Comparison of ENCODE assay signal across 30 cellular contexts in the genomic region with DNA sequence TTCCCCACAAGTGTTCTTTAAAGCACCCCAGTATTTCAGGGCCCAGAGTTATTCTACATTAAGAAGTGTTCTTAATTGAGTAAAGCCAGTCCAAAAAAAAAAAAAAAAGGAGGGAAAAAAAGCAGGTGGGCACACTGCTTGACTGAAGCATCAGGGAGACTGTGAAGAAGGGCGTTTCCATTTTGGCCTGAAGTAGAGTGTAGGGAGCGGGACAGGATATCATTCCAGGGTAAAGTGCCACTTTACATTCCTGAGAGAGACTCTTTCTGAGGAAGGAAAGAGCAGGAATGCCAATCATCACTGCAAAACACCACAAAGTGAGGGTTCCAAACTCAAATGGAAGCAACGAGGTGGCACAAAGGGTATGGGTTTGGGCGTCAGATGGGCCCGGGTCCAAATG. TPM values are rescaled to one million over a fixed set of nuclear protein-coding genes. Genes with fewer than 3 reads are reported as not detected.
"Had no signal": no experiment of that assay in that cellular context is flagged by ENCODE, and none has a peak within 500 bp of the region (broad histone marks: within the 10 kb centered on the region; RNA-seq: fewer than 3 reads in every experiment).

No MANE protein-coding gene starts in this region.

- H3K9me3 ChIP-seq: adrenal gland, body of pancreas, esophagus muscularis mucosa, gastroesophageal sphincter had no signal

- H3K9me3 Mint-ChIP-seq: activated CD8-positive, alpha-beta T cell treated with anti-CD3 and anti-CD28 coated beads for 36 hours; activated naive CD4-positive, alpha-beta T cell treated with anti-CD3 and anti-CD28 coated beads for 36 hours; activated naive CD4-positive, alpha-beta T cell treated with anti-CD3 and anti-CD28 coated beads, Interleukin-2, amount 50 U/mL, for 24 hours; activated naive CD8-positive, alpha-beta T cell treated with anti-CD3 and anti-CD28 coated beads for 36 hours; activated naive CD8-positive, alpha-beta T cell treated with anti-CD3 and anti-CD28 coated beads, Interleukin-2, amount 50 U/mL, for 24 hours; activated T-helper 1 cell treated with anti-CD3 and anti-CD28 coated beads, Interleukin-12 subunit alpha, Interleukin-12 subunit beta, Interleukin-2, Interleukin-4 antibody, amounts not matched to agents 30 ng/mL and 10 ng/mL and 1 ng/mL, durations not matched to agents 14 hours and 24 hours and 36 hours; activated T-helper 2 cell treated with anti-CD3 and anti-CD28 coated beads, Interferon-gamma antibody, Interleukin-2, Interleukin-4, amounts not matched to agents 10 μg/mL and 5 μg/mL and 100 μg/mL, durations not matched to agents 14 hours and 24 hours and 36 hours; effector memory CD8-positive, alpha-beta T cell had no signal

- H3K4me3 ChIP-seq: adrenal gland, body of pancreas, esophagus muscularis mucosa, gastroesophageal sphincter had no signal

- DNase-seq: activated CD4-positive, alpha-beta T cell treated with anti-CD3 and anti-CD28 coated beads for 48 hours; activated CD4-positive, alpha-beta T cell treated with anti-CD3 and anti-CD28 coated beads, Interleukin-2, amount 50 U/mL, for 1 hour; activated CD4-positive, alpha-beta T cell treated with anti-CD3 and anti-CD28 coated beads, Interleukin-2, amount 50 U/mL, for 48 hours; activated CD8-positive, alpha-beta memory T cell treated with anti-CD3 and anti-CD28 coated beads for 24 hours; activated CD8-positive, alpha-beta T cell treated with anti-CD3 and anti-CD28 coated beads for 36 hours; activated effector memory CD4-positive, alpha-beta T cell treated with anti-CD3 and anti-CD28 coated beads, Interleukin-2, amount 50 U/mL, for 16 hours; activated naive CD4-positive, alpha-beta T cell treated with anti-CD3 and anti-CD28 coated beads for 36 hours; activated naive CD8-positive, alpha-beta T cell treated with anti-CD3 and anti-CD28 coated beads for 36 hours; activated naive CD8-positive, alpha-beta T cell treated with anti-CD3 and anti-CD28 coated beads, Interleukin-2, amount 50 U/mL, for 24 hours; activated T-cell treated with anti-CD3 and anti-CD28 coated beads, Interleukin-2, amount 50 U/mL, for 48 hours; adrenal gland; amygdala; aorta; body of pancreas; caudate nucleus; cortex of kidney; dermis blood vessel endothelial cell; effector CD4-positive, alpha-beta T cell; effector memory CD8-positive, alpha-beta T cell; erythroblast; foreskin melanocyte; T-helper 1 cell; T-helper 2 cell had no signal

- H3K27ac ChIP-seq: adrenal gland, body of pancreas, esophagus muscularis mucosa, gastroesophageal sphincter had no signal

- H3K4me1 ChIP-seq: body of pancreas had no signal

- H3K27ac Mint-ChIP-seq: activated CD8-positive, alpha-beta T cell treated with anti-CD3 and anti-CD28 coated beads for 36 hours; activated naive CD4-positive, alpha-beta T cell treated with anti-CD3 and anti-CD28 coated beads for 36 hours; activated naive CD4-positive, alpha-beta T cell treated with anti-CD3 and anti-CD28 coated beads, Interleukin-2, amount 50 U/mL, for 24 hours; activated naive CD8-positive, alpha-beta T cell treated with anti-CD3 and anti-CD28 coated beads for 36 hours; activated naive CD8-positive, alpha-beta T cell treated with anti-CD3 and anti-CD28 coated beads, Interleukin-2, amount 50 U/mL, for 24 hours; activated T-helper 1 cell treated with anti-CD3 and anti-CD28 coated beads, Interleukin-12 subunit alpha, Interleukin-12 subunit beta, Interleukin-2, Interleukin-4 antibody, amounts not matched to agents 30 ng/mL and 10 ng/mL and 1 ng/mL, durations not matched to agents 14 hours and 24 hours and 36 hours; activated T-helper 2 cell treated with anti-CD3 and anti-CD28 coated beads, Interferon-gamma antibody, Interleukin-2, Interleukin-4, amounts not matched to agents 10 μg/mL and 5 μg/mL and 100 μg/mL, durations not matched to agents 14 hours and 24 hours and 36 hours; WTC11 had no signal

- H3K27me3 ChIP-seq: adrenal gland, body of pancreas, esophagus muscularis mucosa, gastroesophageal sphincter had no signal

- H3K36me3 Mint-ChIP-seq: activated naive CD4-positive, alpha-beta T cell treated with anti-CD3 and anti-CD28 coated beads, Interleukin-2, amount 50 U/mL, for 24 hours; activated naive CD8-positive, alpha-beta T cell treated with anti-CD3 and anti-CD28 coated beads for 36 hours had no signal

- ATAC-seq: activated CD4-positive, CD25-positive, alpha-beta regulatory T cell treated with anti-CD3 and anti-CD28 coated beads, Interleukin-2, amount 50 U/mL, for 24 hours; activated CD8-positive, alpha-beta T cell treated with anti-CD3 and anti-CD28 coated beads for 36 hours; activated naive CD8-positive, alpha-beta T cell treated with anti-CD3 and anti-CD28 coated beads, Interleukin-2, amount 50 U/mL, for 24 hours; body of pancreas; effector memory CD8-positive, alpha-beta T cell; gastroesophageal sphincter; WTC11 had no signal

- H3K4me1 Mint-ChIP-seq: activated naive CD4-positive, alpha-beta T cell treated with anti-CD3 and anti-CD28 coated beads, Interleukin-2, amount 50 U/mL, for 24 hours; activated naive CD8-positive, alpha-beta T cell treated with anti-CD3 and anti-CD28 coated beads for 36 hours; activated naive CD8-positive, alpha-beta T cell treated with anti-CD3 and anti-CD28 coated beads, Interleukin-2, amount 50 U/mL, for 24 hours had no signal

- H3K4me3 Mint-ChIP-seq: activated CD8-positive, alpha-beta T cell treated with anti-CD3 and anti-CD28 coated beads for 36 hours; activated naive CD4-positive, alpha-beta T cell treated with anti-CD3 and anti-CD28 coated beads for 36 hours; activated naive CD4-positive, alpha-beta T cell treated with anti-CD3 and anti-CD28 coated beads, Interleukin-2, amount 50 U/mL, for 24 hours; activated naive CD8-positive, alpha-beta T cell treated with anti-CD3 and anti-CD28 coated beads for 36 hours; activated naive CD8-positive, alpha-beta T cell treated with anti-CD3 and anti-CD28 coated beads, Interleukin-2, amount 50 U/mL, for 24 hours; activated T-helper 1 cell treated with anti-CD3 and anti-CD28 coated beads, Interleukin-12 subunit alpha, Interleukin-12 subunit beta, Interleukin-2, Interleukin-4 antibody, amounts not matched to agents 30 ng/mL and 10 ng/mL and 1 ng/mL, durations not matched to agents 14 hours and 24 hours and 36 hours; effector memory CD8-positive, alpha-beta T cell; WTC11 had no signal

- H3K36me3 ChIP-seq: adrenal gland, esophagus muscularis mucosa, gastroesophageal sphincter had no signal

RNA-seq across cellular contexts. Expression of a gene that starts 54.1 kb away (rescaled TPM):
- total RNA-seq: activated CD8-positive, alpha-beta T cell treated with anti-CD3 and anti-CD28 coated beads for 36 hours; activated naive CD4-positive, alpha-beta T cell treated with anti-CD3 and anti-CD28 coated beads for 36 hours; activated naive CD8-positive, alpha-beta T cell treated with anti-CD3 and anti-CD28 coated beads for 36 hours; activated T-helper 1 cell treated with anti-CD3 and anti-CD28 coated beads, Interleukin-12 subunit alpha, Interleukin-12 subunit beta, Interleukin-2, Interleukin-4 antibody, amounts not matched to agents 30 ng/mL and 10 ng/mL and 1 ng/mL, durations not matched to agents 14 hours and 24 hours and 36 hours; activated T-helper 2 cell treated with anti-CD3 and anti-CD28 coated beads, Interferon-gamma antibody, Interleukin-2, Interleukin-4, amounts not matched to agents 10 μg/mL and 5 μg/mL and 100 μg/mL, durations not matched to agents 14 hours and 24 hours and 36 hours had no signal
